Comparison of ENCODE assay signal across 1 cellular context in the genomic region with DNA sequence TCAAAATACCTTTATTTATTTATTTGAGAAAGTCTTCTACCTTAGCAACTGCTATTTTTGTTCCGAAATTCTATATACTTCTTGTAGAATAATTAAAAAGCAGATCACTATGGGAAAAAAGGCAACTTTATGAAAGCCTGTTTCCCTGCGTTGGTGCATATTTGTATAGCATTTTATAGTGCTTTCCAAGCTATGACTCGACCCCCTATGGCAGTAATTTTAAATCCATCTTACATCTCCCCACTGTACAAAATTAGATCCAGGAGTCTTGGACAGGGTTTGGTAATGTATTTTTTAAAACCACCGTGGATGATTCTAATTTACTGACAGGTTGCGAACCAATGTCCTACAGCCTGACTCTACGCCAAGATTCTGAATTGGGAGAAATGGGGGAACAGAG.
TF ChIP-seq lines count a peak whose summit lies in the region.

No MANE protein-coding gene starts in this region.

TF ChIP-seq in HepG2, 621 proteins besides CTCF, POLR2A, EP300 and RAD21:
- peak; percentile 3 for TF ChIP-seq AGO2 (optimal IDR thresholded peaks at IDR 0.05; ENCODE audit: low read depth, low read length)
- no peak for TF ChIP-seq ZKSCAN8 (CRISPR knock-in tag; IDR thresholded peaks at IDR 0.05; ENCODE audit: borderline replicate concordance)
